8 cellular contexts compared by ENCODE assay signal in the genomic region with DNA sequence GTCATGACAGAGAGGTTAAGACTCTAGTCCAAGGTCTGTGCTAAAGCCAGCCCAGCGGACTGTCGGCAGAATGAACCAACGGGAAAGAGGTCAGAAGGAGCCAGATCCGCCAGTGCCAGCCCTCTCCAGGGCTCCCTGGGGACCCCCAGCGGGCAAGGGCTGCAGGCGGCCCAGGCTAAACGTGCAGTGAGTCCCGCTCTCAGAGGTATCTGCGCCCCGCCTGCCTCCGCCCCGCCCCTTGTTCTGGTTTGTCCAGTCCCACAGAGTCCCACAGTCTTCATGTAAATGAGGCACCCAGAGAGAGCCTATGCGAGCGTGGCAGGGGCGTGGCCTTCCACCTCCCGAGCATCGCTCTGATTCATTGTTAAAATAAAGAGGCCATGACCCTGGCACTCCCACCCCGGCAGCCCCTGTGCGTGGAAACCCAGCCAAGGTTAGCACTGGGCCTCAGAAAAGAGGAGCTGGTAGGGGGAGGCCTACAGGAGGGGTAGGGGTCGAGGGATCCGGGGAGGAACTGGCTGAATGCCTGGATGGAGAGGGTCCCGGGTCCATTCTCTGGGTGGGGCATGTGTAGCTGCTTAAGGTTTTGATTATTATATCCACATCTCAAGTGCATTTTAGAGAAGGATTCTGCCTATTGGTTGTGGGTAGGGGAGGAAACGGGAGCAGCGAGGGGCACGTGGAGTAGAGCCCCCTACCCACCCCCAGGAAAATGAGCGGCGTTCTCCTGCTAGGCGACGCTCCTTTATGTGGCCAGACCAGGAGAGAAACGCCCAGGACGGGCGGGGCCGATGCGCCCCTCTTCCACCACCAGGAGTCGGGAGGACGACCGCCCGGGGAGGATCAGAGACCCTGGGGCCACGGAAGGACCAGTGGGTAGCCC. TPM values are rescaled to one million over a fixed set of nuclear protein-coding genes. Genes with fewer than 3 reads are reported as not detected.
DNase-seq lines count a peak whose midpoint lies in the region; ATAC-seq and TF ChIP-seq lines count a peak whose summit lies in the region.

A gene with protein sequence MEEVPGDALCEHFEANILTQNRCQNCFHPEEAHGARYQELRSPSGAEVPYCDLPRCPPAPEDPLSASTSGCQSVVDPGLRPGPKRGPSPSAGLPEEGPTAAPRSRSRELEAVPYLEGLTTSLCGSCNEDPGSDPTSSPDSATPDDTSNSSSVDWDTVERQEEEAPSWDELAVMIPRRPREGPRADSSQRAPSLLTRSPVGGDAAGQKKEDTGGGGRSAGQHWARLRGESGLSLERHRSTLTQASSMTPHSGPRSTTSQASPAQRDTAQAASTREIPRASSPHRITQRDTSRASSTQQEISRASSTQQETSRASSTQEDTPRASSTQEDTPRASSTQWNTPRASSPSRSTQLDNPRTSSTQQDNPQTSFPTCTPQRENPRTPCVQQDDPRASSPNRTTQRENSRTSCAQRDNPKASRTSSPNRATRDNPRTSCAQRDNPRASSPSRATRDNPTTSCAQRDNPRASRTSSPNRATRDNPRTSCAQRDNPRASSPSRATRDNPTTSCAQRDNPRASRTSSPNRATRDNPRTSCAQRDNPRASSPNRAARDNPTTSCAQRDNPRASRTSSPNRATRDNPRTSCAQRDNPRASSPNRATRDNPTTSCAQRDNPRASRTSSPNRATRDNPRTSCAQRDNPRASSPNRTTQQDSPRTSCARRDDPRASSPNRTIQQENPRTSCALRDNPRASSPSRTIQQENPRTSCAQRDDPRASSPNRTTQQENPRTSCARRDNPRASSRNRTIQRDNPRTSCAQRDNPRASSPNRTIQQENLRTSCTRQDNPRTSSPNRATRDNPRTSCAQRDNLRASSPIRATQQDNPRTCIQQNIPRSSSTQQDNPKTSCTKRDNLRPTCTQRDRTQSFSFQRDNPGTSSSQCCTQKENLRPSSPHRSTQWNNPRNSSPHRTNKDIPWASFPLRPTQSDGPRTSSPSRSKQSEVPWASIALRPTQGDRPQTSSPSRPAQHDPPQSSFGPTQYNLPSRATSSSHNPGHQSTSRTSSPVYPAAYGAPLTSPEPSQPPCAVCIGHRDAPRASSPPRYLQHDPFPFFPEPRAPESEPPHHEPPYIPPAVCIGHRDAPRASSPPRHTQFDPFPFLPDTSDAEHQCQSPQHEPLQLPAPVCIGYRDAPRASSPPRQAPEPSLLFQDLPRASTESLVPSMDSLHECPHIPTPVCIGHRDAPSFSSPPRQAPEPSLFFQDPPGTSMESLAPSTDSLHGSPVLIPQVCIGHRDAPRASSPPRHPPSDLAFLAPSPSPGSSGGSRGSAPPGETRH (N-terminal part only) (plus strand): TSS at position 392 of the 883 bp plus-strand sequence. CDS start 4,318 bp downstream, outside the sequence.

- peak; percentile 93 for DNase-seq in AG10803 (ENCODE audit: low read depth)
- peak; percentile 97 for DNase-seq in RWPE2 (ENCODE audit: low spot score)
- peak; percentile 69 for DNase-seq in activated effector memory CD4-positive, alpha-beta T cell treated with Interleukin-2 at 50 U/mL for 16 hours
- DNase-seq in fibroblast of the aortic adventitia (ENCODE audit: low read depth): peak; percentile 89
- peak; percentile 99 for DNase-seq in nephron progenitor cell
- peak; percentile 94 for DNase-seq in stimulated activated naive CD8-positive, alpha-beta T cell treated with anti-CD3 and anti-CD28 coated beads, Interleukin-15, Interleukin-2, amounts not matched to agents 100 U/mL and 50 U/mL, for 24 hours

- no peaks in the 10 kb centered on the region for H3K9me3 ChIP-seq in HUES48 (ENCODE audit: control insufficient read depth, insufficient read depth, low read length)
- H3K9me3 ChIP-seq in RWPE2 (ENCODE audit: severe bottlenecking): no peaks in the 10 kb centered on the region

- peak; percentile 78 for ATAC-seq in GM19397 (IDR thresholded peaks at IDR 0.05; ENCODE audit: unreplicated experiment)
- ATAC-seq in RWPE2 (ENCODE audit: low read depth): peak; percentile 100
- ATAC-seq in stimulated activated naive CD8-positive, alpha-beta T cell treated with anti-CD3 and anti-CD28 coated beads, Interleukin-15, Interleukin-2, amounts not matched to agents 100 U/mL and 50 U/mL, for 24 hours: peak; percentile 100

- H3K9me3 Mint-ChIP-seq in nephron progenitor cell: no peaks in the 10 kb centered on the region

- peaks cover 31% of the 10 kb centered on the region for H3K36me3 ChIP-seq in HUES48 (ENCODE audit: control insufficient read depth, insufficient read depth, low read length)
- peaks cover 6% of the 10 kb centered on the region for H3K36me3 ChIP-seq in RWPE2 (ENCODE audit: low read depth)

- H3K27ac ChIP-seq in HUES48 (ENCODE audit: low read depth, low read length) (peak within 1 kb of the TSS; percentile 78), RWPE2 (ENCODE audit: poor library complexity, severe bottlenecking) (no peak within 1 kb of the TSS)

- no peaks in the 10 kb centered on the region for H3K27me3 ChIP-seq in HUES48 (ENCODE audit: control insufficient read depth, insufficient read depth, low read length)
- H3K27me3 ChIP-seq in RWPE2 (ENCODE audit: insufficient read depth, poor library complexity, severe bottlenecking): no peaks in the 10 kb centered on the region

- H3K9ac ChIP-seq in HUES48 (ENCODE audit: low read depth, low read length): peak within 1 kb of the TSS; percentile 68

- H3K4me1 ChIP-seq in HUES48 (ENCODE audit: control insufficient read depth, insufficient read depth, low read length) (no peaks in the 10 kb centered on the region; the same call in 1 of the 2 replicates), RWPE2 (ENCODE audit: insufficient read depth, poor library complexity, severe bottlenecking) (peaks cover 8% of the 10 kb centered on the region)

- peaks cover 5% of the 10 kb centered on the region for H3K27me3 Mint-ChIP-seq in nephron progenitor cell (ENCODE audit: low read depth, poor library complexity)

- H3K27ac Mint-ChIP-seq in nephron progenitor cell: peak within 1 kb of the TSS; percentile 98

- H3K4me3 ChIP-seq in AG10803 (ENCODE audit: low read length): peak within 1 kb of the TSS; percentile 42
- peak within 1 kb of the TSS; percentile 80 for H3K4me3 ChIP-seq in HUES48 (ENCODE audit: low read depth, low read length)
- no peak within 1 kb of the TSS for H3K4me3 ChIP-seq in RWPE2 (ENCODE audit: severe bottlenecking)
- peak within 1 kb of the TSS; percentile 37 for H3K4me3 ChIP-seq in fibroblast of the aortic adventitia (ENCODE audit: low read depth, low read length)

- H3K4me3 Mint-ChIP-seq in nephron progenitor cell: peak within 1 kb of the TSS; percentile 89

- H3K36me3 Mint-ChIP-seq in nephron progenitor cell (ENCODE audit: low read depth): peaks cover 21% of the 10 kb centered on the region

- H3K4me1 Mint-ChIP-seq in nephron progenitor cell: peaks cover 35% of the 10 kb centered on the region

- peak; percentile 47 for TF ChIP-seq CTCF in AG10803 (conservative IDR thresholded peaks at IDR 0.05; ENCODE audit: low read length)
- TF ChIP-seq CTCF in RWPE2 (IDR thresholded peaks at IDR 0.05; ENCODE audit: poor library complexity, severe bottlenecking): peak; percentile 70
- TF ChIP-seq CTCF in fibroblast of the aortic adventitia (IDR thresholded peaks at IDR 0.05; ENCODE audit: insufficient read depth, low read length): peak; percentile 45
- TF ChIP-seq CTCF in nephron progenitor cell (IDR thresholded peaks at IDR 0.05): peak; percentile 28

RNA-seq across cellular contexts. Expression of the gene that starts here (rescaled TPM):
- 150 and 151 TPM in 2 replicates for total RNA-seq in fibroblast of the aortic adventitia (ENCODE audit: low replicate concordance)
